21 cellular contexts compared by ENCODE assay signal in the genomic region with DNA sequence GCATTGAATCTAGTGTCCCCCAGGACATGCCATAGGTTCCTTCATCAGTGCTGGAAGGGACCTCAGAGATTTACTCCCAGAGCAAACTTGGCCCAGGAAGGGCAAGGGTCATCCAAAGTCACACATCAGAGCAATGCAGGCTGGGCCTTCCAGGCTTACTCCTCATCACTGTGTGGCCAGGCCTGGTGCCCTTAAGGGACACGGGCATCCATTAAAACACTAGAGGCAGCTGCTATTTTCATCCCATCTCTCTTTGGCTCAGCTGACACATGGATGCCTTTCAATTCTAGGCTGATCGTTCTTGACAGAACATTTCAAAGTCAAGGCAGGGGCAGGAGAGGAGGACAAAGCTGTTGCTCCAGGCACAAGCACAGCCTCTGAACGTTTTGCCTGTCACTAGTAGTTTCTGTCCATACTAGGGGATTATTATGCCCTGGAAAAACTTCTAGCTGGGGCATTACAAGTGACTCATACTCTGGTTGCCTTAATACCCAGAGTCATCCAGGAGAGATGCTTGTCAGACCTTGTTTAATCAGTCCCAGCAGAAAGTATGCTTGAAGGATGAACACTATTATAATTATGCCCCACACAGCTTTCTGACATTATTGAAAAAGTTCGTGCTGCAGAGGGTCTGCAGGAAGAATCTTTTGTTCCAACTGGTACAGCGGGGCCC.
DNase-seq lines count a peak whose midpoint lies in the region; ATAC-seq and TF ChIP-seq lines count a peak whose summit lies in the region.
"Had no signal": no experiment of that assay in that cellular context is flagged by ENCODE, and none has a peak within 500 bp of the region (broad histone marks: within the 10 kb centered on the region; RNA-seq: fewer than 3 reads in every experiment).

No MANE protein-coding gene starts in this region.

- H3K4me1 ChIP-seq in left ventricle myocardium inferior: peaks cover 18% of the 10 kb centered on the region
- H3K4me1 ChIP-seq: Caco-2 had no signal

- H3K36me3 ChIP-seq in left ventricle myocardium inferior: no peaks in the 10 kb centered on the region

- TF ChIP-seq CTCF in left ventricle myocardium inferior (IDR thresholded peaks at IDR 0.05; ENCODE audit: borderline replicate concordance): no peak
- TF ChIP-seq CTCF in retinal pigment epithelial cell (conservative IDR thresholded peaks at IDR 0.05; ENCODE audit: low read depth, low read length): no peak

- peak overlapping the region; percentile 39 for H3K27ac ChIP-seq in left ventricle myocardium inferior (replicated peaks)
- H3K27ac ChIP-seq: KMS-11 had no signal

- H3K9me3 ChIP-seq in left ventricle myocardium inferior (replicated peaks): peaks cover 8% of the 10 kb centered on the region
- H3K9me3 ChIP-seq: Caco-2 had no signal

- DNase-seq in HT1080 (ENCODE audit: low read depth) (peak; percentile 43), amniotic epithelial cell (ENCODE audit: low read depth) (peak; percentile 19), left ventricle myocardium inferior (no peak), retinal pigment epithelial cell (ENCODE audit: low read depth) (peak; percentile 27), NCI-H146 (lab: John Stamatoyannopoulos, UW) (no peak)
- DNase-seq in NK-92 treated with Interleukin-12 subunit alpha and Interleukin-12 subunit beta, amount 100 ng/mL, for 24 hours (lab: John Stamatoyannopoulos, UW): no peak
- DNase-seq: ACHN; AML-193; Caco-2; CD4-positive, CD25-positive, alpha-beta regulatory T cell; DMS153; NCI-H1048; NCI-H2081 treated with DMSO at 0.1 percent for 48 hours; NCI-H510A treated with DMSO at 0.1 percent for 48 hours; NCI-H82; SIG-M5 had no signal

- H3K27me3 ChIP-seq in left ventricle myocardium inferior (ENCODE audit: low read depth): no peaks in the 10 kb centered on the region

- intact Hi-C loops in left ventricle myocardium inferior (cut with micrococcal nuclease): no loop called here

- H3K4me3 ChIP-seq in left ventricle myocardium inferior (no peak overlapping the region), retinal pigment epithelial cell (ENCODE audit: low read length) (no peak overlapping the region)
- H3K4me3 ChIP-seq: GM23338 had no signal

- ATAC-seq in HG03521 (IDR thresholded peaks at IDR 0.05; ENCODE audit: unreplicated experiment): no peak
- ATAC-seq: GM23338, HCT116, Panc1 had no signal

Comparison
In these comparisons a context has a peak if more than half of its experiments do, and no peak if none do; other contexts are left out.
1. DNase-seq: peak in HT1080 (single experiment), amniotic epithelial cell (single experiment) and retinal pigment epithelial cell (single experiment); none in left ventricle myocardium inferior (single experiment), NK-92 treated with Interleukin-12 subunit alpha and Interleukin-12 subunit beta, amount 100 ng/mL, for 24 hours (single experiment) and NCI-H146 (single experiment).